In the genomic region with DNA sequence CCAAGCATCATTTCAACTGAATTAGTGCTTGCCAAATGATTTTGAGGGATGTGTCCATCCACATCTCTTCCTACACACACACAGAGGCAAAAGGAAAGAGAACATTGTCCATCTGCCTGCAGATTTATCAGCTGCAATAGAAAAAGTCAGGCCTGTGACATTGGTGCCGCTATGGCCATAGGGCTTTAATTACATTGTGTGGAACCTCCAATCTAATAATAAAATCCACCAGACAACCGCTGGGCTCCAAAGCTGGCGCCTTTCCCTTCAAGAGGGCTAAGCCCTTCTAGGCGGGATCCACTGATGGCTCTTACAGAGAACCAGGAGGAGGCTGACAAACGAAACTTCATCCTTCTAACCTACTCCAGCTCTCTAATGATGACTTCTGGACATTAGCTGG, we compare ENCODE assay signal across 19 cellular contexts.
"Had no signal": no experiment of that assay in that cellular context is flagged by ENCODE, and none has a peak within 500 bp of the region (broad histone marks: within the 10 kb centered on the region; RNA-seq: fewer than 3 reads in every experiment).

No MANE protein-coding gene starts in this region.

- H3K9me3 Mint-ChIP-seq: effector memory CD8-positive, alpha-beta T cell; memory B cell; natural killer cell treated with Interleukin-12 subunit alpha and Interleukin-12 subunit beta and Interleukin-15 and Interleukin-18, amount 100 ng/mL, for 72 hours; neural crest cell had no signal

- H3K27ac Mint-ChIP-seq: effector memory CD8-positive, alpha-beta T cell; memory B cell; natural killer cell treated with Interleukin-12 subunit alpha and Interleukin-12 subunit beta and Interleukin-15 and Interleukin-18, amount 100 ng/mL, for 72 hours had no signal

- H3K36me3 Mint-ChIP-seq: memory B cell; natural killer cell treated with Interleukin-12 subunit alpha and Interleukin-12 subunit beta and Interleukin-15 and Interleukin-18, amount 100 ng/mL, for 72 hours had no signal

- H3K4me3 Mint-ChIP-seq: effector memory CD8-positive, alpha-beta T cell; memory B cell; natural killer cell treated with Interleukin-12 subunit alpha and Interleukin-12 subunit beta and Interleukin-15 and Interleukin-18, amount 100 ng/mL, for 72 hours; neural crest cell had no signal

- ATAC-seq: effector memory CD8-positive, alpha-beta T cell; heart left ventricle; left lobe of liver; natural killer cell treated with Interleukin-12 subunit alpha and Interleukin-12 subunit beta and Interleukin-15 and Interleukin-18, amount 100 ng/mL, for 72 hours; sciatic nerve had no signal

- FAIRE-seq: endometrium, frontal cortex, kidney had no signal

- H3K27me3 Mint-ChIP-seq: effector memory CD8-positive, alpha-beta T cell had no signal

- DNase-seq: dermis blood vessel endothelial cell; effector memory CD8-positive, alpha-beta T cell; erythroblast; heart left ventricle; kidney; stimulated activated CD4-positive, alpha-beta T cell treated with anti-CD3 and anti-CD28 coated beads, Interleukin-12 subunit alpha, Interleukin-12 subunit beta, amount 100 ng/mL, for 4 hours; stimulated activated CD4-positive, alpha-beta T cell treated with anti-CD3 and anti-CD28 coated beads, Interleukin-1b, Interleukin-23, amount 100 ng/mL, for 48 hours; stimulated activated CD4-positive, alpha-beta T cell treated with anti-CD3 and anti-CD28 coated beads, Interleukin-4, amount 100 ng/mL, for 1 hour; stimulated activated CD8-positive, alpha-beta memory T cell treated with anti-CD3 and anti-CD28 coated beads, Interleukin-4, amount 100 ng/mL, for 48 hours; stimulated activated naive CD4-positive, alpha-beta T cell treated with Interleukin-2 at 50 U/mL for 16 hours; stomach; thyroid gland had no signal
